In genomic region chrX:53930513-53931380, GRCh38 we compare ENCODE assay signal across 14 cellular contexts.
DNase-seq lines count a peak whose midpoint lies in the region; ATAC-seq and TF ChIP-seq lines count a peak whose summit lies in the region.
"Had no signal": no experiment of that assay in that cellular context is flagged by ENCODE, and none has a peak within 500 bp of the region (broad histone marks: within the 10 kb centered on the region; RNA-seq: fewer than 3 reads in every experiment).

No MANE protein-coding gene starts in this region.

- no peaks in the 10 kb centered on the region for H3K36me3 ChIP-seq in body of pancreas (replicated peaks in 1 of 2; ENCODE audit: insufficient read depth in 1 of 2, low read depth in 2 of 2)
- no peaks in the 10 kb centered on the region for H3K36me3 ChIP-seq in CD8-positive, alpha-beta T cell (ENCODE audit: insufficient read depth, low read length)
- H3K36me3 ChIP-seq: cardiac muscle cell had no signal

- 79 to 81% methylated on average over 5 of the region's 5 CpGs for WGBS in body of pancreas, 2 donors

- no peaks in the 10 kb centered on the region for H3K4me1 ChIP-seq in body of pancreas
- no peaks in the 10 kb centered on the region for H3K4me1 ChIP-seq in CD8-positive, alpha-beta T cell (ENCODE audit: insufficient read depth, low read length)
- H3K4me1 ChIP-seq: psoas muscle had no signal

- TF ChIP-seq CTCF in Calu3 (IDR thresholded peaks at IDR 0.05; ENCODE audit: unreplicated experiment) (no peak), HFFc6 (IDR thresholded peaks at IDR 0.05) (no peak), body of pancreas (IDR thresholded peaks at IDR 0.05) (no peak)
- no peak for TF ChIP-seq CTCF in CD8-positive, alpha-beta T cell (IDR thresholded peaks at IDR 0.05)

- H3K27me3 Mint-ChIP-seq in Calu3 (ENCODE audit: unreplicated experiment) (no peaks in the 10 kb centered on the region), HFFc6 (ENCODE audit: insufficient read depth) (peaks cover 2% of the 10 kb centered on the region)
- H3K27me3 Mint-ChIP-seq in CD8-positive, alpha-beta T cell (ENCODE audit: low read depth) = no peaks in the 10 kb centered on the region
- no peaks in the 10 kb centered on the region for H3K27me3 Mint-ChIP-seq in effector memory CD8-positive, alpha-beta T cell

- H3K4me3 Mint-ChIP-seq in Calu3 (ENCODE audit: low read depth, unreplicated experiment) (no peak overlapping the region), HFFc6 (no peak overlapping the region)
- no peak overlapping the region for H3K4me3 Mint-ChIP-seq in CD8-positive, alpha-beta T cell
- H3K4me3 Mint-ChIP-seq in effector memory CD8-positive, alpha-beta T cell = no peak overlapping the region
- H3K4me3 Mint-ChIP-seq: CD8-positive, alpha-beta memory T cell had no signal

- TF ChIP-seq POLR2A in body of pancreas (IDR thresholded peaks at IDR 0.05) = no peak

- H3K36me3 Mint-ChIP-seq in Calu3 (ENCODE audit: insufficient read depth, unreplicated experiment) (no peaks in the 10 kb centered on the region), HFFc6 (ENCODE audit: low read depth) (no peaks in the 10 kb centered on the region)
- no peaks in the 10 kb centered on the region for H3K36me3 Mint-ChIP-seq in CD8-positive, alpha-beta T cell
- H3K36me3 Mint-ChIP-seq in effector memory CD8-positive, alpha-beta T cell (ENCODE audit: insufficient read depth) = peaks cover 4% of the 10 kb centered on the region

- no peak overlapping the region for H3K4me3 ChIP-seq in body of pancreas
- no peak overlapping the region for H3K4me3 ChIP-seq in CD8-positive, alpha-beta T cell (ENCODE audit: low read depth, low read length)
- H3K4me3 ChIP-seq: cardiac muscle cell, psoas muscle had no signal

- no peaks in the 10 kb centered on the region for H3K27me3 ChIP-seq in body of pancreas
- H3K27me3 ChIP-seq in CD8-positive, alpha-beta T cell (ENCODE audit: insufficient read depth, low read length) = no peaks in the 10 kb centered on the region
- H3K27me3 ChIP-seq: cardiac muscle cell had no signal

- ATAC-seq in body of pancreas = no peak
- no peak for ATAC-seq in CD8-positive, alpha-beta T cell
- ATAC-seq in effector memory CD8-positive, alpha-beta T cell (replicated peaks) = no peak
- ATAC-seq: psoas muscle had no signal

- DNase-seq in Calu3 (no peak), HFFc6 (peak; percentile 1), amniotic epithelial cell (ENCODE audit: low read depth) (peak; percentile 92), kidney tubule cell (ENCODE audit: low spot score) (peak; percentile 14), body of pancreas (no peak), inferior parietal cortex (ENCODE audit: extremely low spot score) (no peak)
- DNase-seq in CD8-positive, alpha-beta T cell = no peak
- no peak for DNase-seq in effector memory CD8-positive, alpha-beta T cell
- DNase-seq: CD8-positive, alpha-beta memory T cell; NCI-H146; NCI-H69; psoas muscle; SHP77 had no signal

- H3K27ac ChIP-seq in body of pancreas = no peak overlapping the region
- H3K27ac ChIP-seq in CD8-positive, alpha-beta T cell (ENCODE audit: low read depth, low read length) = no peak overlapping the region
- H3K27ac ChIP-seq: cardiac muscle cell, psoas muscle had no signal

- H3K9me3 ChIP-seq in body of pancreas = no peaks in the 10 kb centered on the region
- H3K9me3 ChIP-seq in CD8-positive, alpha-beta T cell (ENCODE audit: low read length) = no peaks in the 10 kb centered on the region
- H3K9me3 ChIP-seq: psoas muscle had no signal

- H3K27ac Mint-ChIP-seq in Calu3 (ENCODE audit: unreplicated experiment) (peak overlapping the region; percentile 6), HFFc6 (no peak overlapping the region)
- H3K27ac Mint-ChIP-seq in CD8-positive, alpha-beta T cell = no peak overlapping the region
- no peak overlapping the region for H3K27ac Mint-ChIP-seq in effector memory CD8-positive, alpha-beta T cell

- BruUV-seq in Calu3 (replicated peaks; lab: Mats Ljungman, UMichigan) = no TSS peak

- CTCF ChIA-PET in Calu3 (lab: Charles Lee) = no interaction called here
- CTCF ChIA-PET in CD8-positive, alpha-beta T cell (lab: Charles Lee) = no interaction called here

- intact Hi-C loops in Calu3 (cut with micrococcal nuclease; ENCODE audit: unreplicated experiment) (no loop called here), body of pancreas (cut with DNase I) (no loop called here)
- intact Hi-C loops in CD8-positive, alpha-beta T cell (cut with DNase I, micrococcal nuclease) = no loop called here

- H3K9me3 Mint-ChIP-seq in Calu3 (ENCODE audit: low read depth, unreplicated experiment) (no peaks in the 10 kb centered on the region), HFFc6 (no peaks in the 10 kb centered on the region)
- no peaks in the 10 kb centered on the region for H3K9me3 Mint-ChIP-seq in CD8-positive, alpha-beta T cell
- no peaks in the 10 kb centered on the region for H3K9me3 Mint-ChIP-seq in effector memory CD8-positive, alpha-beta T cell
- H3K9me3 Mint-ChIP-seq: CD8-positive, alpha-beta memory T cell had no signal

- POLR2A ChIA-PET in CD8-positive, alpha-beta T cell (lab: Charles Lee) = no interaction called here

- no peaks in the 10 kb centered on the region for H3K4me1 Mint-ChIP-seq in Calu3 (ENCODE audit: low read depth, unreplicated experiment)
- H3K4me1 Mint-ChIP-seq in HFFc6 (ENCODE audit: low read depth) = no peaks in the 10 kb centered on the region
- H3K4me1 Mint-ChIP-seq in CD8-positive, alpha-beta T cell (ENCODE audit: low read depth) = peaks cover 7% of the 10 kb centered on the region
- H3K4me1 Mint-ChIP-seq in effector memory CD8-positive, alpha-beta T cell (ENCODE audit: low read depth in 2 of 2) = no peaks in the 10 kb centered on the region

Comparison
In these comparisons a context has a peak if more than half of its experiments do, and no peak if none do; other contexts are left out.
1. DNase-seq: peak in HFFc6 (single experiment), amniotic epithelial cell (single experiment) and kidney tubule cell (single experiment); none in Calu3 (single experiment), body of pancreas (0 of 4), CD8-positive, alpha-beta T cell (0 of 7), effector memory CD8-positive, alpha-beta T cell (0 of 3) and inferior parietal cortex (single experiment).